10 cellular contexts compared by ENCODE assay signal in the genomic region with DNA sequence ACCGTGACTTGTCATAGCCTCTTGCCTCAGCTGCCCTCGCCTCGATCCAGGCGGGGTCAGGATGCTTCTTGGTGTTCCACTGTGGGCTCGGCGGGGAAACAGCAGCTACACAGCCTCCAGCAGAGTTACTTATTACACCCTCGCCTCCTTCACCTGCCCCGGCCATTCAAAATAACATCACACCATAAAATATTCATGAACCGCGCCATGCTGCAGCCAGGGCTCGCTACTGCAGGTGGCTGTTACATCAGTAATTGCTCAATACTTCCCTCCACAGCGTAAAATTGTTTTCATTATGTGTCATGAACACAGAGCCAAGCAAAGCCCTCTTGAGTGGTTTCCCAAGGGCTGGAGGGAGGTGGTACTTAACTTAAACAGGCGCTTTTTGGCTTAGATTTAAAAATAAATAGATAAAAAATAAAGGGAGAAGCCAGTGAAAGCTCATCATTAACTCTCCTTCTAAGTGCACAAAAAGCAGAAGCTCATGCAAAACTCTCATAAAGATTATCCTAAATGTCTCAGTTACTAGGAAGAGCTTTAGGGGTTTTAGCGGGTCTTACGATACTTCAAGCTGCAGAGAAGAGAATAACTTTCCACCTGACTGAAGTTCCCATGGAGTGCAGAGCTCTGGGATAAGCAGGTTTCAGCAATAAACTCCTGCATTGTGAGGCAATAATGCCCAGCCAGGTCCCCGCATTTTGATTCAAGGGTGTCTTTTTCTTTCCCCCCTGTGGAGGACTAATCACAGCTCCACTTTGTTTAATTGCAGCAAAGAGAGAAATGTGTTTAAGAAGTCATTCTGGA.
DNase-seq lines count a peak whose midpoint lies in the region; ATAC-seq and TF ChIP-seq lines count a peak whose summit lies in the region.
"Had no signal": no experiment of that assay in that cellular context is flagged by ENCODE, and none has a peak within 500 bp of the region (broad histone marks: within the 10 kb centered on the region; RNA-seq: fewer than 3 reads in every experiment).

No MANE protein-coding gene starts in this region.

- in situ Hi-C loops in KBM-7 (cut with MboI; ENCODE audit: low pct_unique_long_range_greater_than_20kb, low sequenced_read_pairs) = no loop called here

- H3K36me3 ChIP-seq in neuronal stem cell (replicated peaks in 1 of 2; ENCODE audit: control insufficient read depth in 2 of 2, insufficient read depth in 2 of 2, low read length in 2 of 2) (no peaks in the 10 kb centered on the region), WERI-Rb-1 (no peaks in the 10 kb centered on the region)

- H3K4me3 ChIP-seq in neuronal stem cell (ENCODE audit: low read length in 2 of 2) = peak overlapping the region in 1 of 2 donors; percentile 29
- no peak overlapping the region for H3K4me3 ChIP-seq in WERI-Rb-1 (ENCODE audit: low read depth, low read length)

- no peak overlapping the region for H3K23ac ChIP-seq in H9 (ENCODE audit: insufficient read length, low read depth, low read length)
- no peak overlapping the region for H3K23ac ChIP-seq in neuronal stem cell (ENCODE audit: low read depth, low read length, poor library complexity)

- H3K23me2 ChIP-seq in H9 (ENCODE audit: insufficient read length, low read depth, low read length, poor library complexity, severe bottlenecking) = no peaks in the 10 kb centered on the region

- H3K14ac ChIP-seq in H9 (ENCODE audit: insufficient read depth, low read length) (no peak overlapping the region), neuronal stem cell (ENCODE audit: low read length) (no peak overlapping the region)

- H2AFZ ChIP-seq in H9 (ENCODE audit: low read length) = no peak overlapping the region
- H2AFZ ChIP-seq in neuronal stem cell (ENCODE audit: low read length) = peak overlapping the region; percentile 35

- TF ChIP-seq CTCF in H9 (conservative IDR thresholded peaks at IDR 0.05) (no peak), brain (conservative IDR thresholded peaks at IDR 0.05) (no peak), WERI-Rb-1 (IDR thresholded peaks at IDR 0.05; ENCODE audit: low read depth, low read length) (no peak)

- peak overlapping the region in 1 of 2 experiments; percentile 67; a peak in 3 of 5 replicates for H3K4me3 Mint-ChIP-seq in H9
- H3K4me3 Mint-ChIP-seq in brain = peak overlapping the region; percentile 49 to 82 (median 69)

- no peak overlapping the region for H2AK5ac ChIP-seq in H9 (ENCODE audit: insufficient read length, low read length)
- no peak overlapping the region for H2AK5ac ChIP-seq in neuronal stem cell (ENCODE audit: low read depth, low read length)

- H3K27me3 Mint-ChIP-seq in H9 (ENCODE audit: low read depth) (no peaks in the 10 kb centered on the region), brain (peaks cover 31% of the 10 kb centered on the region)

- no CpG with 5 or more reads among the region's 16 CpGs for WGBS in H9 (ENCODE audit: extremely low coverage, insufficient read length, low lambda C conversion rate)
- no CpG with 5 or more reads among the region's 16 CpGs for WGBS in neuronal stem cell (ENCODE audit: extremely low coverage in 2 of 2, insufficient read length in 2 of 2, insufficient replicate concordance in 1 of 2), 2 donors

- H2BK5ac ChIP-seq in H9 (ENCODE audit: insufficient read length, low read length) = no peak overlapping the region
- H2BK5ac ChIP-seq in neuronal stem cell (ENCODE audit: low read length) = peak overlapping the region; percentile 30

- peak overlapping the region; percentile 66 to 90 (median 84); a peak in 5 of 7 replicates for H3K27ac Mint-ChIP-seq in H9
- peak overlapping the region in 4 of 5 experiments; percentile 46 to 93 (median 52) for H3K27ac Mint-ChIP-seq in brain

- peak; percentile 38 for DNase-seq in H9
- DNase-seq in NCI-H2227 treated with DMSO at 0.1 percent for 48 hours (lab: John Stamatoyannopoulos, UW) = peak; percentile 84
- peak; percentile 71 for DNase-seq in neuronal stem cell (ENCODE audit: low spot score)
- DNase-seq in GM19240 (ENCODE audit: insufficient read length, low spot score) = no peak
- no peak for DNase-seq in KBM-7
- DNase-seq in WERI-Rb-1 = no peak
- DNase-seq: dorsolateral prefrontal cortex, NCI-H1048 had no signal

- H3K27me3 ChIP-seq in H9 (ENCODE audit: insufficient read depth, low read length) (no peaks in the 10 kb centered on the region), neuronal stem cell (ENCODE audit: control insufficient read depth in 3 of 3, insufficient read depth in 3 of 3, low read depth in 1 of 3, low read length in 3 of 3) (peaks cover 0 to 41% (median 0%) of the 10 kb centered on the region in 3 experiments), WERI-Rb-1 (ENCODE audit: insufficient read depth, low read depth, severe bottlenecking) (peaks cover 44% of the 10 kb centered on the region)

- H3K9me3 Mint-ChIP-seq in H9 (no peaks in the 10 kb centered on the region; a peak in 1 of 5 replicates), brain (peaks cover 0 to 4% (median 0%) of the 10 kb centered on the region in 5 experiments)

- no peak overlapping the region for H3T11ph ChIP-seq in H9 (ENCODE audit: low read length)

- H4K20me1 ChIP-seq in H9 (ENCODE audit: control insufficient read depth, insufficient read depth, insufficient read length) = no peaks in the 10 kb centered on the region

- H3K79me1 ChIP-seq in H9 (ENCODE audit: insufficient read depth, low read depth, low read length, poor library complexity, severe bottlenecking) = no peaks in the 10 kb centered on the region
- no peaks in the 10 kb centered on the region for H3K79me1 ChIP-seq in neuronal stem cell (ENCODE audit: low read depth, low read length)

- H4K8ac ChIP-seq in H9 (replicated peaks; ENCODE audit: insufficient read length, low read depth, low read length) (no peak overlapping the region), neuronal stem cell (ENCODE audit: low read depth, low read length) (no peak overlapping the region)

- H2BK12ac ChIP-seq in H9 (ENCODE audit: insufficient read length, low read depth, low read length) = no peak overlapping the region
- H2BK12ac ChIP-seq in neuronal stem cell (ENCODE audit: low read length) = no peak overlapping the region

- no peak overlapping the region for H3K56ac ChIP-seq in H9 (ENCODE audit: insufficient read length, low read depth, low read length)

- no peak overlapping the region for H4K91ac ChIP-seq in H9 (ENCODE audit: insufficient read length, low read depth, low read length)
- no peak overlapping the region for H4K91ac ChIP-seq in neuronal stem cell (ENCODE audit: low read depth, low read length, poor library complexity)

- H2BK120ac ChIP-seq in H9 (ENCODE audit: low read depth, low read length, poor library complexity, severe bottlenecking) = no peak overlapping the region
- peak overlapping the region; percentile 29 for H2BK120ac ChIP-seq in neuronal stem cell (ENCODE audit: low read depth, low read length)

- no peak overlapping the region for H2BK15ac ChIP-seq in H9 (ENCODE audit: low read depth, low read length)
- no peak overlapping the region for H2BK15ac ChIP-seq in neuronal stem cell (ENCODE audit: low read length)

- no peak overlapping the region for H3K9ac ChIP-seq in H9 (ENCODE audit: extremely low read depth, insufficient read length, low read length)
- no peak overlapping the region for H3K9ac ChIP-seq in neuronal stem cell (ENCODE audit: low read depth, low read length, poor library complexity)

- peaks cover 7% of the 10 kb centered on the region; the same call in 1 of the 2 replicates for H3K4me1 ChIP-seq in H9 (ENCODE audit: insufficient read depth, low read length)
- peaks cover 21 to 29% of the 10 kb centered on the region in 2 donors for H3K4me1 ChIP-seq in neuronal stem cell (ENCODE audit: control insufficient read depth in 2 of 2, insufficient read depth in 1 of 2, low read depth in 1 of 2, low read length in 2 of 2)

- H3K9me3 ChIP-seq in H9 (ENCODE audit: control insufficient read depth, low read depth, low read length) (no peaks in the 10 kb centered on the region), neuronal stem cell (replicated peaks in 1 of 2; ENCODE audit: control insufficient read depth in 2 of 2, insufficient read depth in 1 of 2, low read depth in 1 of 2, low read length in 2 of 2) (no peaks in the 10 kb centered on the region), WERI-Rb-1 (ENCODE audit: severe bottlenecking) (no peaks in the 10 kb centered on the region)

- no peak overlapping the region for H3K27ac ChIP-seq in H9 (ENCODE audit: insufficient read length, low read depth, low read length)
- H3K27ac ChIP-seq in neuronal stem cell (replicated peaks; ENCODE audit: low read length) = peak overlapping the region; percentile 87
- no peak overlapping the region for H3K27ac ChIP-seq in WERI-Rb-1
- H3K27ac ChIP-seq: dorsolateral prefrontal cortex had no signal

- H3K79me2 ChIP-seq in H9 (ENCODE audit: insufficient read depth, low read length) = no peaks in the 10 kb centered on the region

- H3K36me3 Mint-ChIP-seq in H9 (ENCODE audit: insufficient read depth in 1 of 3, low read depth in 3 of 3) = peaks cover 0 to 2% (median 0%) of the 10 kb centered on the region in 3 experiments; a peak in 1 of 7 replicates
- no peaks in the 10 kb centered on the region for H3K36me3 Mint-ChIP-seq in brain

- H2BK20ac ChIP-seq in H9 (ENCODE audit: low read depth, low read length, poor library complexity, severe bottlenecking) = no peak overlapping the region

- peaks cover 68 to 79% of the 10 kb centered on the region in 2 experiments for H3K4me1 Mint-ChIP-seq in H9
- peaks cover 73% of the 10 kb centered on the region for H3K4me1 Mint-ChIP-seq in brain

- no peak overlapping the region for H3K4ac ChIP-seq in H9 (ENCODE audit: low read depth, low read length)
- no peak overlapping the region for H3K4ac ChIP-seq in neuronal stem cell (ENCODE audit: low read length)

- H3K4me2 ChIP-seq in H9 (ENCODE audit: insufficient read depth, insufficient read length, low read length) = peak overlapping the region; percentile 27
- H3K4me2 ChIP-seq in neuronal stem cell (ENCODE audit: insufficient read depth, low read length, poor library complexity, severe bottlenecking) = peak overlapping the region; percentile 63

- no peak for ATAC-seq in HG02642 (IDR thresholded peaks at IDR 0.05; ENCODE audit: poor library complexity, unreplicated experiment)

- no peak overlapping the region for H4K5ac ChIP-seq in H9 (ENCODE audit: insufficient read length, low read depth, low read length)

- H3K18ac ChIP-seq in H9 (ENCODE audit: insufficient read length, low read depth, low read length) = no peak overlapping the region
- H3K18ac ChIP-seq in neuronal stem cell (ENCODE audit: low read length) = peak overlapping the region; percentile 89

Comparison
In these comparisons a context has a peak if more than half of its experiments do, and no peak if none do; other contexts are left out.
1. DNase-seq: peak in H9 (single experiment), NCI-H2227 treated with DMSO at 0.1 percent for 48 hours (single experiment) and neuronal stem cell (single experiment); none in GM19240 (single experiment), KBM-7 (single experiment) and WERI-Rb-1 (single experiment).